ENCODE assay signal across 4 cellular contexts in the genomic region with DNA sequence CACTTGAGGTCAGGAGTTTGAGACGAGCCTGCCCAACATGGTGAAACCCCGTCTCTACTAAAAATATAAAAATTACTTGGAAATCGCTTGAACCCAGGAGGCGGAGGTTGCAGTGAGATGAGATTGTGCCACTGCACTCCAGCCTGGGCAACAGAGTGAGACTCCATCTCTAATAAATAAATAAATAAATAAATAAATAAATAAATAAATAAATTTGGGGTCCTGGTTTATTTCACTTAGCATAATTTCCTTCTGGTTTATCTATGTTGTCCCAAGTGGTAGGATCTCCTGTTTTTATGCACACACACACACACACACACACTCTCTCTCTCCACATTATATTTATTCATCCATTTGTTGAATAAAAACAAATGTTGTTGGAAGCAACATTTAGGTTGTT. TPM values are rescaled to one million over a fixed set of nuclear protein-coding genes. Genes with fewer than 3 reads are reported as not detected.
"Had no signal": no experiment of that assay in that cellular context is flagged by ENCODE, and none has a peak within 500 bp of the region (broad histone marks: within the 10 kb centered on the region; RNA-seq: fewer than 3 reads in every experiment).

No MANE protein-coding gene starts in this region.

RNA-seq across cellular contexts. Expression of gene HAND1, which starts 58.4 kb away (rescaled TPM):
- total RNA-seq: LHCN-M2, M059J, MCF 10A, NCI-H460 had no signal
